ENCODE assay signal across 3 cellular contexts in the genomic region with DNA sequence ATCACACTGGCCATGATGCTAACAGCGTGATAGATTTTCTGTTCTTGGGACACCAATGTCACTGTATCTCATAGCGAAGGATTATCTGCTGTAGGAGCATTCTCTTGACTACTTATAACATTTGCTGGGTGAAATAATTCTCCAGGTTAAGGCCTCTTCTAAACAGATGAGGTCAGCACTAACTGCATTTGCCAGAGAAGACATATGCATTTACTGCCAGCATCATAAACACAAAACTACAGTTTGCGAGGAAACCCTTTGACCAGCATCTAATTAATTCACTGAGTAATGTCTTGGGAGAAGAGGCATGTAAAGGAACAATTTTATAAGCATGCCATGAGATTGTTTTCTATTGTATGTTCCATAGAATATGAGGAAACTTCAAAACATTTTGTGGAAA.
TF ChIP-seq lines count a peak whose summit lies in the region.

No MANE protein-coding gene starts in this region.

TF ChIP-seq in A549, 52 proteins besides CTCF, POLR2A, EP300 and RAD21:
- TF ChIP-seq MAFK (IDR thresholded peaks at IDR 0.05; ENCODE audit: partially characterized antibody) (peak; percentile 43), HEYL (CRISPR knock-in tag; IDR thresholded peaks at IDR 0.05) (no peak), ATOH8 (CRISPR knock-in tag; IDR thresholded peaks at IDR 0.05; ENCODE audit: low read depth) (no peak), ESRRA (IDR thresholded peaks at IDR 0.05; ENCODE audit: borderline replicate concordance, low read length) (no peak)

TF ChIP-seq in IMR-90, 13 proteins besides CTCF, POLR2A, EP300 and RAD21:
- TF ChIP-seq MAFK (IDR thresholded peaks at IDR 0.05; ENCODE audit: low read depth, low read length) (peak; percentile 64), RFX5 (IDR thresholded peaks at IDR 0.05; ENCODE audit: low read depth, low read length) (no peak)
TF ChIP-seq in IMR-90: peak in this region for 1.

TF ChIP-seq in K562, 482 proteins besides CTCF, POLR2A, EP300 and RAD21:
- TF ChIP-seq ZNF316 (IDR thresholded peaks at IDR 0.05), result peak; percentile 16; the same call in 1 of the 2 replicates
- TF ChIP-seq ERF (CRISPR knock-in tag; IDR thresholded peaks at IDR 0.05), result no peak
